18 cellular contexts compared by ENCODE assay signal in the genomic region with DNA sequence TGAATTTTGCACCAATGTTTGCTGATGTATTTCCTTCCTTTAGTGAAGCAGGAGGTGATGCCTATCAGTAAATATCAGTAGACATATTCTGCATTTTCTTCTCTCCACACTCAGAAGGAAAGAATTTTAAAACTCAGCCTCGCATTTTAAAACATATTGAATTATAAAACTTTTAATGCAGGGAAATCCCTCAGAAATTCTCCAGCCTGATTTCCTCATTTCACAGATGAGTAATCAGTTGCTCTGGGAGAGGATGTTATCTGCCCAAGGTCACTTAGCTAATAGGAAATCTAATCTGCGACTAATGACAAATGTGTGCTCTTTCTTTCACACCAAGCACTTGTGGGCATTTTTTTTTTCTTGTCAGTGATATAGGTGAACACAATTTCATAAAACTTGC.
DNase-seq lines count a peak whose midpoint lies in the region; ATAC-seq and TF ChIP-seq lines count a peak whose summit lies in the region.
"Had no signal": no experiment of that assay in that cellular context is flagged by ENCODE, and none has a peak within 500 bp of the region (broad histone marks: within the 10 kb centered on the region; RNA-seq: fewer than 3 reads in every experiment).

No MANE protein-coding gene starts in this region.

- H3K4me2 ChIP-seq in osteoblast (ENCODE audit: insufficient read depth, low read length) = no peak overlapping the region
- H3K4me2 ChIP-seq: PC-9 had no signal

- H3K27ac ChIP-seq in osteoblast (ENCODE audit: low read depth, low read length) = no peak overlapping the region
- H3K27ac ChIP-seq: PC-9 had no signal

- peak; percentile 10 for DNase-seq in LHCN-M2 (ENCODE audit: low read depth)
- peak; percentile 32 for DNase-seq in dedifferentiated amniotic fluid mesenchymal stem cell (ENCODE audit: extremely low spot score)
- peak; percentile 18 for DNase-seq in kidney glomerular epithelial cell (lab: John Stamatoyannopoulos, UW)
- DNase-seq in NCI-H2196 (lab: John Stamatoyannopoulos, UW; ENCODE audit: unreplicated experiment) = no peak
- DNase-seq in osteoblast (ENCODE audit: insufficient read length, low spot score, missing footprints) = no peak
- no peak for DNase-seq in NCI-H1105 (lab: John Stamatoyannopoulos, UW)
- DNase-seq: CD8-positive, alpha-beta T cell; DND-41; H9; IMR-90; Kasumi-1; MV-4-11; NCI-H1436 treated with DMSO at 0.1 percent for 48 hours; NCI-H2107; NCI-H446 treated with DMSO at 0.1 percent for 48 hours; NCI-H774 had no signal

- no peaks in the 10 kb centered on the region for H4K20me1 ChIP-seq in osteoblast (ENCODE audit: insufficient read depth, low read length)

- H3K4me3 ChIP-seq in osteoblast (ENCODE audit: insufficient read depth, low read length) = no peak overlapping the region
- H3K4me3 ChIP-seq: PC-9 had no signal

- no peaks in the 10 kb centered on the region for H3K9me3 ChIP-seq in osteoblast (ENCODE audit: low read depth, low read length)

- no peak for ATAC-seq in GM18873 (IDR thresholded peaks at IDR 0.05; ENCODE audit: low FRiP score, unreplicated experiment)
- ATAC-seq: CD8-positive, alpha-beta T cell had no signal

- no peaks in the 10 kb centered on the region for H3K79me2 ChIP-seq in osteoblast (ENCODE audit: insufficient read depth, low read length)

- no peaks in the 10 kb centered on the region for H3K4me1 ChIP-seq in osteoblast (ENCODE audit: insufficient read depth, low read length)

- TF ChIP-seq CTCF in osteoblast (IDR thresholded peaks at IDR 0.05; ENCODE audit: extremely low read depth, low read depth, low read length) = no peak

- H3K36me3 ChIP-seq in osteoblast (ENCODE audit: insufficient read depth, low read length) = no peaks in the 10 kb centered on the region

- H2AFZ ChIP-seq in osteoblast (ENCODE audit: low read length) = no peak overlapping the region
- H2AFZ ChIP-seq: PC-9 had no signal

- H3K27me3 ChIP-seq in osteoblast (ENCODE audit: insufficient read depth, low read length) = peaks cover 5% of the 10 kb centered on the region

Comparison
In these comparisons a context has a peak if more than half of its experiments do, and no peak if none do; other contexts are left out.
1. DNase-seq: peak in LHCN-M2 (single experiment), dedifferentiated amniotic fluid mesenchymal stem cell (single experiment) and kidney glomerular epithelial cell (single experiment); none in NCI-H2196 (single experiment), osteoblast (single experiment) and NCI-H1105 (single experiment).